In the genomic region with DNA sequence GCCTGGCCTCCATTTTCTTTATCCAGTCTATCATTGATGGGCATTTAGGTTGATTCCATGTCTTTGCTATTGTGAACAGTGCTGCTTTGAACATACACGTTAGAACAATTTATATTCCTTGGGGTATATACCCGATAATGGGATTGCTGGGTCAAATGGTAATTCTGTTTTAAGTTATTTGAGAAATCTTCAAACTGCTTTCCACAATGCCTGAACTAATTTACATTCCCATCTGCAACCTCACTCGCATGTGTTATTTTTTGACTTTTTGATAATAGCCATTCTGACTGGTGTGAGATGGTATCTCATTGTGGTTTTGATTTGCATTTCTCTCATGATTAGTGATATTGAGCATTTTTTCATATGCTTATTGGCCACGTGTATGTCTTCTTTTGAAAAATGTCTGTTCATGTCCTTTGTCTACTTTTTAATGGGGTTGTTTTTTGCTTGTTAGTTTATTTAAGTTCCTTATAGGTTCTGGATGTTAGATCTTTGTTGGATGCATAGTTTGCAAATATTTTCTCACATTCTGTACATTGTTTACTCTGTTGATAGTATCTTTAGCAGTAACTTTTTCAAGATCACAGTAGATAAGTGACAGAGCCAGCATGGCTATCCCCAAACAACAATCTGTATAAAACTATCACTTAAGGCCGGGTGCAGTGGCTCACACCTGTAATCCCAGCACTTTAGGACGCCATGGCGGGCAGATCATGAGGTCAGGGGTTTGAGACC, we compare ENCODE assay signal across 7 cellular contexts. TPM values are rescaled to one million over a fixed set of nuclear protein-coding genes. Genes with fewer than 3 reads are reported as not detected.
A peak's percentile ranks its signal among the peaks of the same experiment; 100 is the strongest.
DNase-seq lines count a peak whose midpoint lies in the region; FAIRE-seq and TF ChIP-seq lines count a peak whose summit lies in the region.
"Not testable (repeated sequence)": the region's sequence is repeated elsewhere in the genome, so short reads cannot be mapped to it uniquely, and the experiment has no call there.
"Had no signal": no experiment of that assay in that cellular context is flagged by ENCODE, and none has a peak within 500 bp of the region (broad histone marks: within the 10 kb centered on the region; RNA-seq: fewer than 3 reads in every experiment).

No MANE protein-coding gene starts in this region.

- H4K20me1 ChIP-seq in Karpas-422 (ENCODE audit: insufficient read depth, low read depth, low read length): not testable (repeated sequence)

- not testable (repeated sequence) for H3K27me3 Mint-ChIP-seq in mesothelial cell of epicardium (ENCODE audit: low read depth)

- not testable (repeated sequence) for H3K4me3 ChIP-seq in Karpas-422 (ENCODE audit: low read length)

- peak overlapping the region; percentile 88 for H3K27ac ChIP-seq in C4-2B
- H3K27ac ChIP-seq in Karpas-422 (ENCODE audit: low read length): peak overlapping the region; percentile 41
- peak overlapping the region; percentile 22; the same call in 1 of the 2 replicates for H3K27ac ChIP-seq in VCaP

- peaks cover 13% of the 10 kb centered on the region for H3K36me3 Mint-ChIP-seq in mesothelial cell of epicardium

- not testable (repeated sequence) for H3K9ac ChIP-seq in Karpas-422 (ENCODE audit: low read length)

- H3K36me3 ChIP-seq in Karpas-422 (ENCODE audit: insufficient read depth, low read length): not testable (repeated sequence)

- H3K79me2 ChIP-seq in Karpas-422 (ENCODE audit: low read length): not testable (repeated sequence)

- DNase-seq in Karpas-422; mesothelial cell of epicardium (ENCODE audit: low spot score in 2 of 2, unreplicated experiment in 2 of 2): not testable (repeated sequence)

- TF ChIP-seq CTCF in C4-2B (conservative IDR thresholded peaks at IDR 0.05); VCaP (conservative IDR thresholded peaks at IDR 0.05); mesothelial cell of epicardium (IDR thresholded peaks at IDR 0.05; ENCODE audit: unreplicated experiment): not testable (repeated sequence)

- not testable (repeated sequence) for H3K4me1 Mint-ChIP-seq in mesothelial cell of epicardium

- not testable (repeated sequence) for H3K4me3 Mint-ChIP-seq in mesothelial cell of epicardium

- H3K27me3 ChIP-seq in Karpas-422 (ENCODE audit: low read length): not testable (repeated sequence)

- H3K9me3 Mint-ChIP-seq in mesothelial cell of epicardium: not testable (repeated sequence)

- FAIRE-seq in G401.6 (lab: Jason Lieb, UNC) (peak; percentile 17), endometrium (lab: Jason Lieb, UNC) (peak; percentile 8)

- peak overlapping the region; percentile 18 for H3K4me2 ChIP-seq in Karpas-422 (ENCODE audit: low read depth, low read length, poor library complexity, severe bottlenecking)

- peaks cover 10% of the 10 kb centered on the region for H3K4me1 ChIP-seq in Karpas-422 (ENCODE audit: low read length)

- H3K9me3 ChIP-seq in Karpas-422 (ENCODE audit: low read length): not testable (repeated sequence)

- H3K9me2 ChIP-seq in Karpas-422 (replicated peaks; ENCODE audit: insufficient read depth, low read length): not testable (repeated sequence)

- not testable (repeated sequence) for H2AFZ ChIP-seq in Karpas-422 (ENCODE audit: low read length)

- peak overlapping the region; percentile 30 for H3K27ac Mint-ChIP-seq in mesothelial cell of epicardium

RNA-seq across cellular contexts. Expression of a gene that starts 13.9 kb away (rescaled TPM):
- 6.5 and 15.9 TPM in 2 replicates for total RNA-seq in Karpas-422 (2014; rRNA removed; shearing (Covaris generic); ENCODE audit: low replicate concordance)
- total RNA-seq in mesothelial cell of epicardium: 54.7 to 58.9 TPM (median 57.1 TPM) in 3 replicates

RNA-seq across cellular contexts. Expression of a gene that starts 26.2 kb away (rescaled TPM):
- 18.7 and 30.5 TPM in 2 replicates for total RNA-seq in Karpas-422 (2014; rRNA removed; shearing (Covaris generic); ENCODE audit: low replicate concordance)
- total RNA-seq in mesothelial cell of epicardium: 0.25 to 0.92 TPM (median 0.42 TPM) in 3 replicates
- total RNA-seq: CD4-positive, alpha-beta memory T cell had no signal

RNA-seq across cellular contexts. Expression of a gene that starts 36.9 kb away (rescaled TPM):
- total RNA-seq in Karpas-422 (2014; rRNA removed; shearing (Covaris generic); ENCODE audit: low replicate concordance): 66.2 and 102 TPM in 2 replicates
- total RNA-seq in mesothelial cell of epicardium: 81.2 to 91.0 TPM (median 88.5 TPM) in 3 replicates

RNA-seq across cellular contexts. Expression of a gene that starts 37.4 kb away (rescaled TPM):
- total RNA-seq in Karpas-422 (2014; rRNA removed; shearing (Covaris generic); ENCODE audit: low replicate concordance): 0.25 and 1.2 TPM in 2 replicates
- total RNA-seq in mesothelial cell of epicardium: 1.3 to 2.0 TPM (median 1.7 TPM) in 3 replicates

RNA-seq across cellular contexts. Expression of a gene that starts 50.8 kb away (rescaled TPM):
- not detected in 2 replicates for total RNA-seq in Karpas-422 (2014; rRNA removed; shearing (Covaris generic); ENCODE audit: low replicate concordance)
- total RNA-seq in mesothelial cell of epicardium: 1.5 to 2.1 TPM (median 1.9 TPM) in 3 replicates
- total RNA-seq: CD4-positive, alpha-beta memory T cell had no signal

Comparison
In these comparisons a context has a peak if more than half of its experiments do, and no peak if none do; other contexts are left out.
1. H3K27ac ChIP-seq: peak in every context shown above with its lines; median percentile 88 in C4-2B; 41 in Karpas-422; 22 in VCaP.
2. RNA of a gene that starts 26.2 kb away (total RNA-seq): 18.7 to 30.5 TPM in Karpas-422; 0.25 to 0.92 TPM in mesothelial cell of epicardium; every median in the first group is over 10 times any median in the second.